ENCODE assay signal across 24 cellular contexts in genomic region chr3:24944803-24945202, GRCh38.
"Had no signal": no experiment of that assay in that cellular context is flagged by ENCODE, and none has a peak within 500 bp of the region (broad histone marks: within the 10 kb centered on the region; RNA-seq: fewer than 3 reads in every experiment).

No MANE protein-coding gene starts in this region.

- H3K27ac ChIP-seq: colonic mucosa, epithelial cell of prostate, esophagus squamous epithelium, gastrocnemius medialis, heart right ventricle, left lung, lower lobe of right lung had no signal

- DNase-seq: colonic mucosa; cortex of kidney; effector CD8-positive, alpha-beta T cell; effector memory CD8-positive, alpha-beta T cell; endodermal cell; erythroblast; esophagus squamous epithelium; foreskin fibroblast; foreskin melanocyte; gastrocnemius medialis; glutamatergic neuron; heart right ventricle; hippocampal formation; left cardiac atrium; left lung; left ventricle myocardium superior; lower lobe of right lung; mesenchymal stem cell; mucosa of descending colon; naive B cell had no signal

- H3K27me3 ChIP-seq: colonic mucosa, gastrocnemius medialis, heart right ventricle, left lung had no signal

- ATAC-seq: effector memory CD8-positive, alpha-beta T cell; gastrocnemius medialis; heart right ventricle; left cardiac atrium; left lung; left ventricle myocardium superior; lower lobe of right lung; mucosa of descending colon had no signal

- H3K4me1 ChIP-seq: colonic mucosa, esophagus squamous epithelium, gastrocnemius medialis, heart right ventricle, left lung, lower lobe of right lung had no signal

- H3K9me3 ChIP-seq: colonic mucosa, esophagus squamous epithelium, gastrocnemius medialis, heart right ventricle, left lung, lower lobe of right lung, mucosa of descending colon had no signal

- FAIRE-seq: endometrium, islet of Langerhans, keratinocyte had no signal

- H3K36me3 ChIP-seq: colonic mucosa, esophagus squamous epithelium, gastrocnemius medialis, heart right ventricle, left lung, lower lobe of right lung had no signal

- H3K4me3 ChIP-seq: colonic mucosa, esophagus squamous epithelium, gastrocnemius medialis, heart right ventricle, left lung, lower lobe of right lung, mucosa of descending colon had no signal
